ENCODE assay signal across 13 cellular contexts in genomic region chr2:200751786-200752185, GRCh38.
"Had no signal": no experiment of that assay in that cellular context is flagged by ENCODE, and none has a peak within 500 bp of the region (broad histone marks: within the 10 kb centered on the region; RNA-seq: fewer than 3 reads in every experiment).

No MANE protein-coding gene starts in this region.

- H3K9me3 ChIP-seq: body of pancreas, colonic mucosa, esophagus muscularis mucosa, mucosa of descending colon had no signal

- DNase-seq: activated CD4-positive, alpha-beta T cell treated with anti-CD3 and anti-CD28 coated beads, Interleukin-2, amount 10 ng/mL, durations not matched to agents 7 days and 5 days; activated CD8-positive, alpha-beta T cell treated with anti-CD3 and anti-CD28 coated beads, Interleukin-2, amount 10 ng/mL, durations not matched to agents 7 days and 5 days; activated naive CD4-positive, alpha-beta T cell treated with Interleukin-2 at 50 U/mL for 16 hours; activated naive CD8-positive, alpha-beta T cell treated with anti-CD3 and anti-CD28 coated beads, Interleukin-2, amount 10 ng/mL, durations not matched to agents 7 days and 5 days; activated T-cell treated with anti-CD3 and anti-CD28 coated beads, Interleukin-2, amount 50 U/mL, for 24 hours; body of pancreas; colonic mucosa; mucosa of descending colon; naive B cell; stimulated activated naive CD8-positive, alpha-beta T cell treated with anti-CD3 and anti-CD28 coated beads, Interleukin-15, amount 100 ng/mL, for 72 hours; T1000 had no signal

- H3K27me3 ChIP-seq: body of pancreas, colonic mucosa had no signal

- H3K27ac ChIP-seq: body of pancreas, colonic mucosa, esophagus muscularis mucosa had no signal

- H3K36me3 ChIP-seq: colonic mucosa, esophagus muscularis mucosa had no signal

- H3K4me3 ChIP-seq: body of pancreas, colonic mucosa, esophagus muscularis mucosa, mucosa of descending colon had no signal

- ATAC-seq: activated CD8-positive, alpha-beta T cell treated with anti-CD3 and anti-CD28 coated beads, Interleukin-2, amount 10 ng/mL, durations not matched to agents 7 days and 5 days; body of pancreas; left lobe of liver; mucosa of descending colon; stimulated activated naive CD8-positive, alpha-beta T cell treated with anti-CD3 and anti-CD28 coated beads, Interleukin-15, amount 100 ng/mL, for 72 hours had no signal
